Comparison of ENCODE assay signal across 7 cellular contexts in genomic region chr15:72998681-72999466, GRCh38.
"Had no signal": no experiment of that assay in that cellular context is flagged by ENCODE, and none has a peak within 500 bp of the region (broad histone marks: within the 10 kb centered on the region; RNA-seq: fewer than 3 reads in every experiment).

No MANE protein-coding gene starts in this region.

- DNase-seq: foreskin melanocyte; naive thymus-derived CD4-positive, alpha-beta T cell; stimulated activated CD4-positive, alpha-beta T cell treated with anti-CD3 and anti-CD28 coated beads, Interleukin-12 subunit alpha, Interleukin-12 subunit beta, amount 100 ng/mL, for 4 hours; stimulated activated CD4-positive, alpha-beta T cell treated with anti-CD3 and anti-CD28 coated beads, Interleukin-2, amount 100 ng/mL, for 48 hours; T-helper 2 cell had no signal

- H3K9me3 ChIP-seq: thoracic aorta had no signal

- H3K27ac ChIP-seq: thoracic aorta had no signal

- ATAC-seq: naive thymus-derived CD4-positive, alpha-beta T cell; sciatic nerve had no signal

- H3K36me3 ChIP-seq: thoracic aorta had no signal

- H3K4me3 ChIP-seq: thoracic aorta had no signal
